Comparison of ENCODE assay signal across 7 cellular contexts in the genomic region with DNA sequence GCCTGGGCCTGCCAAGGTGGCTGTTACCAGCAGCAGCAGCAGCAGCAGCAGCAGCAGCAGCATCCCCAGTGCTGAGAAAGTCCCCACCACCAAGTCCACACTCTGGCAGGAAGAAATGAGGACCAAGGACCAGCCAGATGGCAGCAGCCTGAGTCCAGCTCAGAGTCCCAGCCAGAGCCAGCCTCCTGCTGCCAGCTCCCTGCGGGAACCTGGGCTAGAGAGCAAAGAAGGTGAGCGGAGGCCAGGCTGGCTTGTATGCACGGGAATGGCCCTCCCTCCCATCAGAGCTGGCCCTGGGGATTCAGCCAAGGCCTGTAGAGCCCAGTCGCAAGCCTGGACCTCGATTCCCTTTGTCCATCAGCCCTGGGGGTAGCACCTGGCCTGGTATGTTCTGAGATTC.
DNase-seq lines count a peak whose midpoint lies in the region; ATAC-seq and TF ChIP-seq lines count a peak whose summit lies in the region.
"Not testable (repeated sequence)": the region's sequence is repeated elsewhere in the genome, so short reads cannot be mapped to it uniquely, and the experiment has no call there.

No MANE protein-coding gene starts in this region.

- not testable (repeated sequence) for TF ChIP-seq CTCF in RWPE1 (conservative IDR thresholded peaks at IDR 0.05; ENCODE audit: low read depth); dorsolateral prefrontal cortex (IDR thresholded peaks at IDR 0.05 in 54 of 56, conservative IDR thresholded peaks at IDR 0.05 in 2 of 56; ENCODE audit: low read depth in 1 of 56, partially characterized antibody in 56 of 56)

- H3K4me3 ChIP-seq in dorsolateral prefrontal cortex = not testable (repeated sequence)

- intact Hi-C loops in dorsolateral prefrontal cortex (cut with DNase I) = loop anchor here in 1 of 2 donors (10.0 kb wide), 1 partner anchor 61 kb away; no protein-coding TSS in a partner anchor
- intact Hi-C loops in left ventricle myocardium superior (cut with micrococcal nuclease); posterior cingulate gyrus (cut with DNase I): not testable (repeated sequence)

- not testable (repeated sequence) for ATAC-seq in left ventricle myocardium superior
- ATAC-seq in left lobe of liver = peak; percentile 5

- H3K27me3 ChIP-seq in dorsolateral prefrontal cortex = not testable (repeated sequence)

- peak overlapping the region; percentile 28 for H3K27ac ChIP-seq in RWPE1
- H3K27ac ChIP-seq in dorsolateral prefrontal cortex = peak overlapping the region in 42 of 59 donors; percentile 8 to 83 (median 52)

- CTCF ChIA-PET in RWPE1 (lab: Yijun Ruan, JAX) = not testable (repeated sequence)

- not testable (repeated sequence) for DNase-seq in RWPE1 (ENCODE audit: low spot score); left lobe of liver (ENCODE audit: low spot score)
- DNase-seq in anterior cingulate cortex (lab: John Stamatoyannopoulos, UW) (peak in 41 of 58 donors; percentile 14 to 89 (median 49)), cerebellar nuclear complex (lab: John Stamatoyannopoulos, UW) (peak; percentile 61 to 79), dorsolateral prefrontal cortex (peak in 3 of 10 donors; percentile 51 to 84 (median 68)), left ventricle myocardium superior (peak; percentile 15), posterior cingulate gyrus (peak in 6 of 10 donors; percentile 25 to 88 (median 54))

- POLR2A ChIA-PET in RWPE1 (lab: Yijun Ruan, JAX; ENCODE audit: low non-redundant PET) = not testable (repeated sequence)
